In the genomic region with DNA sequence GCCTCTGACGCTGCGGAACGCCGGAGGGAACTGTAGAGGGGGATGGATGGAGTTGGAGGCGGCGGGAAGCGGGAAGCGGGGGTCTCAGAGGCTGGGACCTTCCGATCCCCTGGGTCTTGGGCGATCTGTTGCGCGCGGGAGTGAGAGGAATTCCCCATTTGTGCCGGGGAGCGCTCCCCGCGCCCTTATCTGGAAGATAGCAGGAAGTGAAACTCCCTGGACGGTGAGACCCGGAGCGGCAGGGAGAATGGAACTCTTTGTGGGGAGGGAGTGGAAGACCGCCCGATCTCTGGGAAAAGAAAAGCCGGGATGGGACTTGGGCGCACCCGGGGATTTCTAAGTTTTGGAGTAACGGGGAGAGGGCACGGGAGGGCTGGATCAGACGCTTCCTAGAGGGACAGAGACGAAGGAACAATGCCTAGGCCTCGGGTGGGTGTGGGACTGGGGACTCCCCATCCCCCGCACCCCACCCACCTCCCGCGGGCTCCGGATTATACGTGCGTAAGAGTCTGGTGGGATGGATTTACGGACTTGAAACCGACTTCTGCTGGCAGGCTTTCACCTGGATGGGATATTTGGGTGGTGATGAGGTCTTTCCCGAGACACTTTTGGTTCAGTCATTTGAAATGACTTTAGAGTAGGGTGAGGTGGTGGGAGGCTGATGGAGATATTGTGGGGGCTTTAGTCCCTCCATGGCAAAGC, we compare ENCODE assay signal across 1 cellular context.
TF ChIP-seq lines count a peak whose summit lies in the region.

No MANE protein-coding gene starts in this region.

TF ChIP-seq in HepG2, 621 proteins besides CTCF, POLR2A, EP300 and RAD21 (continued from another document):
- TF ChIP-seq, protein P1, sequence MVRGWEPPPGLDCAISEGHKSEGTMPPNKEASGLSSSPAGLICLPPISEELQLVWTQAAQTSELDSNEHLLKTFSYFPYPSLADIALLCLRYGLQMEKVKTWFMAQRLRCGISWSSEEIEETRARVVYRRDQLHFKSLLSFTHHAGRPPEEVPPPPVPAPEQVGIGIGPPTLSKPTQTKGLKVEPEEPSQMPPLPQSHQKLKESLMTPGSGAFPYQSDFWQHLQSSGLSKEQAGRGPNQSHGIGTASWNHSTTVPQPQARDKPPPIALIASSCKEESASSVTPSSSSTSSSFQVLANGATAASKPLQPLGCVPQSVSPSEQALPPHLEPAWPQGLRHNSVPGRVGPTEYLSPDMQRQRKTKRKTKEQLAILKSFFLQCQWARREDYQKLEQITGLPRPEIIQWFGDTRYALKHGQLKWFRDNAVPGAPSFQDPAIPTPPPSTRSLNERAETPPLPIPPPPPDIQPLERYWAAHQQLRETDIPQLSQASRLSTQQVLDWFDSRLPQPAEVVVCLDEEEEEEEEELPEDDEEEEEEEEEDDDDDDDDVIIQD (CRISPR knock-in tag; IDR thresholded peaks at IDR 0.05; ENCODE audit: low read depth), result no peak
- TF ChIP-seq ZNF543 (CRISPR knock-in tag; IDR thresholded peaks at IDR 0.05) (no peak), ZNF121 (CRISPR knock-in tag; IDR thresholded peaks at IDR 0.05) (no peak), ADNP (CRISPR knock-in tag; IDR thresholded peaks at IDR 0.05) (no peak), ZNF75D (CRISPR knock-in tag; IDR thresholded peaks at IDR 0.05; ENCODE audit: borderline replicate concordance) (0 out of 2 replicates have a peak, but pooled peaks have one; percentile 17), HOXD1 (CRISPR knock-in tag; IDR thresholded peaks at IDR 0.05) (no peak), ZNF605 (CRISPR knock-in tag; IDR thresholded peaks at IDR 0.05) (0 out of 2 replicates have a peak, but pooled peaks have one; percentile 19), ZNF7 (CRISPR knock-in tag; IDR thresholded peaks at IDR 0.05) (no peak), CC2D1A (CRISPR knock-in tag; IDR thresholded peaks at IDR 0.05) (no peak), NCOA2 (CRISPR knock-in tag; IDR thresholded peaks at IDR 0.05) (no peak), ZNF180 (CRISPR knock-in tag; IDR thresholded peaks at IDR 0.05; ENCODE audit: borderline replicate concordance, low read depth) (no peak), NR1H2 (CRISPR knock-in tag; IDR thresholded peaks at IDR 0.05; ENCODE audit: borderline replicate concordance, low read depth) (no peak), ZSCAN20 (CRISPR knock-in tag; IDR thresholded peaks at IDR 0.05; ENCODE audit: borderline replicate concordance) (0 out of 2 replicates have a peak, but pooled peaks have one; percentile 5), ELF4 (CRISPR knock-in tag; IDR thresholded peaks at IDR 0.05; ENCODE audit: borderline replicate concordance) (peak; percentile 34; the same call in 1 of the 2 replicates), PHB2 (IDR thresholded peaks at IDR 0.05; ENCODE audit: partially characterized antibody) (no peak), ZNF703 (CRISPR knock-in tag; IDR thresholded peaks at IDR 0.05; ENCODE audit: borderline replicate concordance) (no peak), ZNF598 (CRISPR knock-in tag; IDR thresholded peaks at IDR 0.05; ENCODE audit: borderline replicate concordance) (0 out of 2 replicates have a peak, but pooled peaks have one; percentile 49), ZNF761 (CRISPR knock-in tag; conservative IDR thresholded peaks at IDR 0.05) (no peak), ZFP82 (CRISPR knock-in tag; IDR thresholded peaks at IDR 0.05; ENCODE audit: borderline replicate concordance) (no peak), RFXANK (CRISPR knock-in tag; IDR thresholded peaks at IDR 0.05) (0 out of 2 replicates have a peak, but pooled peaks have one; percentile 2), ETV5 (CRISPR knock-in tag; IDR thresholded peaks at IDR 0.05; ENCODE audit: borderline replicate concordance) (no peak)
- TF ChIP-seq, protein P2, sequence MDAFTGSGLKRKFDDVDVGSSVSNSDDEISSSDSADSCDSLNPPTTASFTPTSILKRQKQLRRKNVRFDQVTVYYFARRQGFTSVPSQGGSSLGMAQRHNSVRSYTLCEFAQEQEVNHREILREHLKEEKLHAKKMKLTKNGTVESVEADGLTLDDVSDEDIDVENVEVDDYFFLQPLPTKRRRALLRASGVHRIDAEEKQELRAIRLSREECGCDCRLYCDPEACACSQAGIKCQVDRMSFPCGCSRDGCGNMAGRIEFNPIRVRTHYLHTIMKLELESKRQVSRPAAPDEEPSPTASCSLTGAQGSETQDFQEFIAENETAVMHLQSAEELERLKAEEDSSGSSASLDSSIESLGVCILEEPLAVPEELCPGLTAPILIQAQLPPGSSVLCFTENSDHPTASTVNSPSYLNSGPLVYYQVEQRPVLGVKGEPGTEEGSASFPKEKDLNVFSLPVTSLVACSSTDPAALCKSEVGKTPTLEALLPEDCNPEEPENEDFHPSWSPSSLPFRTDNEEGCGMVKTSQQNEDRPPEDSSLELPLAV (CRISPR knock-in tag; conservative IDR thresholded peaks at IDR 0.05; ENCODE audit: low read depth), result 0 out of 2 replicates have a peak, but pooled peaks have one; percentile 59
- TF ChIP-seq, protein P3, sequence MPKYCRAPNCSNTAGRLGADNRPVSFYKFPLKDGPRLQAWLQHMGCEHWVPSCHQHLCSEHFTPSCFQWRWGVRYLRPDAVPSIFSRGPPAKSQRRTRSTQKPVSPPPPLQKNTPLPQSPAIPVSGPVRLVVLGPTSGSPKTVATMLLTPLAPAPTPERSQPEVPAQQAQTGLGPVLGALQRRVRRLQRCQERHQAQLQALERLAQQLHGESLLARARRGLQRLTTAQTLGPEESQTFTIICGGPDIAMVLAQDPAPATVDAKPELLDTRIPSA (CRISPR knock-in tag; IDR thresholded peaks at IDR 0.05; ENCODE audit: borderline replicate concordance), result 0 out of 2 replicates have a peak, but pooled peaks have one; percentile 12
- TF ChIP-seq, protein P4, sequence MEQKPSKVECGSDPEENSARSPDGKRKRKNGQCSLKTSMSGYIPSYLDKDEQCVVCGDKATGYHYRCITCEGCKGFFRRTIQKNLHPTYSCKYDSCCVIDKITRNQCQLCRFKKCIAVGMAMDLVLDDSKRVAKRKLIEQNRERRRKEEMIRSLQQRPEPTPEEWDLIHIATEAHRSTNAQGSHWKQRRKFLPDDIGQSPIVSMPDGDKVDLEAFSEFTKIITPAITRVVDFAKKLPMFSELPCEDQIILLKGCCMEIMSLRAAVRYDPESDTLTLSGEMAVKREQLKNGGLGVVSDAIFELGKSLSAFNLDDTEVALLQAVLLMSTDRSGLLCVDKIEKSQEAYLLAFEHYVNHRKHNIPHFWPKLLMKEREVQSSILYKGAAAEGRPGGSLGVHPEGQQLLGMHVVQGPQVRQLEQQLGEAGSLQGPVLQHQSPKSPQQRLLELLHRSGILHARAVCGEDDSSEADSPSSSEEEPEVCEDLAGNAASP (CRISPR knock-in tag; IDR thresholded peaks at IDR 0.05; ENCODE audit: borderline replicate concordance), result no peak
- TF ChIP-seq, protein P5, sequence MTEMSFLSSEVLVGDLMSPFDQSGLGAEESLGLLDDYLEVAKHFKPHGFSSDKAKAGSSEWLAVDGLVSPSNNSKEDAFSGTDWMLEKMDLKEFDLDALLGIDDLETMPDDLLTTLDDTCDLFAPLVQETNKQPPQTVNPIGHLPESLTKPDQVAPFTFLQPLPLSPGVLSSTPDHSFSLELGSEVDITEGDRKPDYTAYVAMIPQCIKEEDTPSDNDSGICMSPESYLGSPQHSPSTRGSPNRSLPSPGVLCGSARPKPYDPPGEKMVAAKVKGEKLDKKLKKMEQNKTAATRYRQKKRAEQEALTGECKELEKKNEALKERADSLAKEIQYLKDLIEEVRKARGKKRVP (CRISPR knock-in tag; IDR thresholded peaks at IDR 0.05), result no peak
- TF ChIP-seq, protein P6, sequence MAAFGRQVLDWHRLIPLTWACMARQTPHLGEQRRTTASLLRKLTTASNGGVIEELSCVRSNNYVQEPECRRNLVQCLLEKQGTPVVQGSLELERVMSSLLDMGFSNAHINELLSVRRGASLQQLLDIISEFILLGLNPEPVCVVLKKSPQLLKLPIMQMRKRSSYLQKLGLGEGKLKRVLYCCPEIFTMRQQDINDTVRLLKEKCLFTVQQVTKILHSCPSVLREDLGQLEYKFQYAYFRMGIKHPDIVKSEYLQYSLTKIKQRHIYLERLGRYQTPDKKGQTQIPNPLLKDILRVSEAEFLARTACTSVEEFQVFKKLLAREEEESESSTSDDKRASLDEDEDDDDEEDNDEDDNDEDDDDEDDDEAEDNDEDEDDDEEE (CRISPR knock-in tag; IDR thresholded peaks at IDR 0.05), result 0 out of 2 replicates have a peak, but pooled peaks have one; percentile 36
- TF ChIP-seq, protein P7, sequence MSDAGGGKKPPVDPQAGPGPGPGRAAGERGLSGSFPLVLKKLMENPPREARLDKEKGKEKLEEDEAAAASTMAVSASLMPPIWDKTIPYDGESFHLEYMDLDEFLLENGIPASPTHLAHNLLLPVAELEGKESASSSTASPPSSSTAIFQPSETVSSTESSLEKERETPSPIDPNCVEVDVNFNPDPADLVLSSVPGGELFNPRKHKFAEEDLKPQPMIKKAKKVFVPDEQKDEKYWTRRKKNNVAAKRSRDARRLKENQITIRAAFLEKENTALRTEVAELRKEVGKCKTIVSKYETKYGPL (CRISPR knock-in tag; IDR thresholded peaks at IDR 0.05), result no peak
- TF ChIP-seq, protein P8, sequence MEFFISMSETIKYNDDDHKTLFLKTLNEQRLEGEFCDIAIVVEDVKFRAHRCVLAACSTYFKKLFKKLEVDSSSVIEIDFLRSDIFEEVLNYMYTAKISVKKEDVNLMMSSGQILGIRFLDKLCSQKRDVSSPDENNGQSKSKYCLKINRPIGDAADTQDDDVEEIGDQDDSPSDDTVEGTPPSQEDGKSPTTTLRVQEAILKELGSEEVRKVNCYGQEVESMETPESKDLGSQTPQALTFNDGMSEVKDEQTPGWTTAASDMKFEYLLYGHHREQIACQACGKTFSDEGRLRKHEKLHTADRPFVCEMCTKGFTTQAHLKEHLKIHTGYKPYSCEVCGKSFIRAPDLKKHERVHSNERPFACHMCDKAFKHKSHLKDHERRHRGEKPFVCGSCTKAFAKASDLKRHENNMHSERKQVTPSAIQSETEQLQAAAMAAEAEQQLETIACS (CRISPR knock-in tag; IDR thresholded peaks at IDR 0.05), result 0 out of 2 replicates have a peak, but pooled peaks have one; percentile 8
- TF ChIP-seq, protein P9, sequence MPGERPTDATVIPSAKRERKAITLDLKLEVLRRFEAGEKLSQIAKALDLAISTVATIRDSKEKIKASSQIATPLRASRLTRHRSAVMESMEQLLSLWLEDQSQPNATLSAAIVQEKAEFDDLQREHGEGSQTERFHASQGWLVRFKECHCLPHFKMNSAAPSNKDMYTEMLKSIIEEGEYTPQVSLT (CRISPR knock-in tag; IDR thresholded peaks at IDR 0.05; ENCODE audit: borderline replicate concordance, low read depth), result no peak; the same call in 1 of the 2 replicates
- TF ChIP-seq, protein P10, sequence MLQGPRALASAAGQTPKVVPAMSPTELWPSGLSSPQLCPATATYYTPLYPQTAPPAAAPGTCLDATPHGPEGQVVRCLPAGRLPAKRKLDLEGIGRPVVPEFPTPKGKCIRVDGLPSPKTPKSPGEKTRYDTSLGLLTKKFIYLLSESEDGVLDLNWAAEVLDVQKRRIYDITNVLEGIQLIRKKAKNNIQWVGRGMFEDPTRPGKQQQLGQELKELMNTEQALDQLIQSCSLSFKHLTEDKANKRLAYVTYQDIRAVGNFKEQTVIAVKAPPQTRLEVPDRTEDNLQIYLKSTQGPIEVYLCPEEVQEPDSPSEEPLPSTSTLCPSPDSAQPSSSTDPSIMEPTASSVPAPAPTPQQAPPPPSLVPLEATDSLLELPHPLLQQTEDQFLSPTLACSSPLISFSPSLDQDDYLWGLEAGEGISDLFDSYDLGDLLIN (CRISPR knock-in tag; IDR thresholded peaks at IDR 0.05; ENCODE audit: borderline replicate concordance), result no peak
- TF ChIP-seq, protein P11, sequence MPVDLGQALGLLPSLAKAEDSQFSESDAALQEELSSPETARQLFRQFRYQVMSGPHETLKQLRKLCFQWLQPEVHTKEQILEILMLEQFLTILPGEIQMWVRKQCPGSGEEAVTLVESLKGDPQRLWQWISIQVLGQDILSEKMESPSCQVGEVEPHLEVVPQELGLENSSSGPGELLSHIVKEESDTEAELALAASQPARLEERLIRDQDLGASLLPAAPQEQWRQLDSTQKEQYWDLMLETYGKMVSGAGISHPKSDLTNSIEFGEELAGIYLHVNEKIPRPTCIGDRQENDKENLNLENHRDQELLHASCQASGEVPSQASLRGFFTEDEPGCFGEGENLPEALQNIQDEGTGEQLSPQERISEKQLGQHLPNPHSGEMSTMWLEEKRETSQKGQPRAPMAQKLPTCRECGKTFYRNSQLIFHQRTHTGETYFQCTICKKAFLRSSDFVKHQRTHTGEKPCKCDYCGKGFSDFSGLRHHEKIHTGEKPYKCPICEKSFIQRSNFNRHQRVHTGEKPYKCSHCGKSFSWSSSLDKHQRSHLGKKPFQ (CRISPR knock-in tag; IDR thresholded peaks at IDR 0.05; ENCODE audit: insufficient replicate concordance), result no peak
- TF ChIP-seq, protein P12, sequence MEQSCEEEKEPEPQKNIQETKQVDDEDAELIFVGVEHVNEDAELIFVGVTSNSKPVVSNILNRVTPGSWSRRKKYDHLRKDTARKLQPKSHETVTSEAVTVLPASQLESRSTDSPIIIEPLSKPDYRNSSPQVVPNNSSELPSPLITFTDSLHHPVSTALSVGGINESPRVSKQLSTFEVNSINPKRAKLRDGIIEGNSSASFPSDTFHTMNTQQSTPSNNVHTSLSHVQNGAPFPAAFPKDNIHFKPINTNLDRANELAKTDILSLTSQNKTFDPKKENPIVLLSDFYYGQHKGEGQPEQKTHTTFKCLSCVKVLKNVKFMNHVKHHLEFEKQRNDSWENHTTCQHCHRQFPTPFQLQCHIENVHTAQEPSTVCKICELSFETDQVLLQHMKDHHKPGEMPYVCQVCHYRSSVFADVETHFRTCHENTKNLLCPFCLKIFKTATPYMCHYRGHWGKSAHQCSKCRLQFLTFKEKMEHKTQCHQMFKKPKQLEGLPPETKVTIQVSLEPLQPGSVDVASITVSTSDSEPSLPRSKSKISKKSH (CRISPR knock-in tag; IDR thresholded peaks at IDR 0.05; ENCODE audit: borderline replicate concordance), result no peak
- TF ChIP-seq, protein P13, sequence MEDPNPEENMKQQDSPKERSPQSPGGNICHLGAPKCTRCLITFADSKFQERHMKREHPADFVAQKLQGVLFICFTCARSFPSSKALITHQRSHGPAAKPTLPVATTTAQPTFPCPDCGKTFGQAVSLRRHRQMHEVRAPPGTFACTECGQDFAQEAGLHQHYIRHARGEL (CRISPR knock-in tag; IDR thresholded peaks at IDR 0.05), result no peak
TF ChIP-seq in HepG2: peak in this region for 45.
